In genomic region chr14:21494902-21495762, GRCh38 we compare ENCODE assay signal across 13 cellular contexts. TPM values are rescaled to one million over a fixed set of nuclear protein-coding genes. Genes with fewer than 3 reads are reported as not detected.
DNase-seq lines count a peak whose midpoint lies in the region; ATAC-seq and TF ChIP-seq lines count a peak whose summit lies in the region.
"Had no signal": no experiment of that assay in that cellular context is flagged by ENCODE, and none has a peak within 500 bp of the region (broad histone marks: within the 10 kb centered on the region; RNA-seq: fewer than 3 reads in every experiment).

No MANE protein-coding gene starts in this region.

- H3K4me2 ChIP-seq in trophoblast cell (ENCODE audit: low read length) = no peak overlapping the region

- H3K36me3 Mint-ChIP-seq in activated CD8-positive, alpha-beta T cell treated with anti-CD3 and anti-CD28 coated beads for 36 hours (ENCODE audit: low read depth) = peaks cover 47% of the 10 kb centered on the region
- H3K36me3 Mint-ChIP-seq in activated CD8-positive, alpha-beta T cell treated with anti-CD3 and anti-CD28 coated beads, Interleukin-2, amount 10 ng/mL, durations not matched to agents 7 days and 5 days (ENCODE audit: low read depth) = peaks cover 68% of the 10 kb centered on the region
- H3K36me3 Mint-ChIP-seq in endothelial cell (ENCODE audit: low read depth, unreplicated experiment) = peaks cover 46% of the 10 kb centered on the region

- H3K9me3 ChIP-seq in trophoblast cell (ENCODE audit: insufficient read depth, low read depth, low read length) = no peaks in the 10 kb centered on the region
- H3K9me3 ChIP-seq: vagina had no signal

- H3K79me2 ChIP-seq in trophoblast cell (ENCODE audit: control insufficient read depth, insufficient read depth, low read length, poor library complexity) = no peaks in the 10 kb centered on the region

- H2AK5ac ChIP-seq in trophoblast cell (ENCODE audit: low read length) = no peak overlapping the region

- TF ChIP-seq CTCF in activated CD8-positive, alpha-beta T cell treated with anti-CD3 and anti-CD28 coated beads for 36 hours (IDR thresholded peaks at IDR 0.05) = no peak
- TF ChIP-seq CTCF in NB4 (IDR thresholded peaks at IDR 0.05; ENCODE audit: low read depth, low read length) (no peak), endothelial cell (IDR thresholded peaks at IDR 0.05; ENCODE audit: unreplicated experiment) (no peak), omental fat pad (IDR thresholded peaks at IDR 0.05) (no peak), RWPE1 (conservative IDR thresholded peaks at IDR 0.05; ENCODE audit: low read depth) (no peak)

- H3K27ac ChIP-seq in trophoblast cell (ENCODE audit: low read depth, low read length) = no peak overlapping the region
- no peak overlapping the region; the same call in 1 of the 2 replicates for H3K27ac ChIP-seq in RWPE1
- H3K27ac ChIP-seq: vagina had no signal

- H3K4ac ChIP-seq in trophoblast cell (ENCODE audit: low read depth, low read length) = no peak overlapping the region

- H3K18ac ChIP-seq in trophoblast cell (ENCODE audit: low read length) = no peak overlapping the region

- H4K91ac ChIP-seq in trophoblast cell (ENCODE audit: low read depth, low read length) = no peak overlapping the region

- peak overlapping the region; percentile 63 for H3K9ac ChIP-seq in trophoblast cell (ENCODE audit: low read length)

- H3K79me1 ChIP-seq in trophoblast cell (ENCODE audit: low read length) = no peaks in the 10 kb centered on the region

- no peak for DNase-seq in activated CD8-positive, alpha-beta T cell treated with anti-CD3 and anti-CD28 coated beads for 36 hours
- no peak for DNase-seq in activated CD8-positive, alpha-beta T cell treated with anti-CD3 and anti-CD28 coated beads, Interleukin-2, amount 10 ng/mL, durations not matched to agents 7 days and 5 days
- peak; percentile 19 for DNase-seq in NB4 (ENCODE audit: low read depth)
- DNase-seq in endothelial cell (ENCODE audit: low spot score) = no peak
- peak in 1 of 2 donors; percentile 23 for DNase-seq in trophoblast cell
- DNase-seq in omental fat pad (ENCODE audit: low spot score) = no peak
- DNase-seq in cortex of kidney (lab: John Stamatoyannopoulos, UW) = no peak
- DNase-seq in RWPE1 (ENCODE audit: low spot score) = no peak
- DNase-seq: effector CD4-positive, alpha-beta T cell; KG1; stimulated activated CD8-positive, alpha-beta memory T cell treated with anti-CD3 and anti-CD28 coated beads, Interleukin-4, amount 100 ng/mL, for 48 hours had no signal

- H3K36me3 ChIP-seq in trophoblast cell (ENCODE audit: control insufficient read depth in 1 of 2, insufficient read depth in 2 of 2, low read length in 2 of 2) = peaks cover 39 to 53% of the 10 kb centered on the region in 2 experiments

- peak overlapping the region; percentile 64 for H3K27ac Mint-ChIP-seq in activated CD8-positive, alpha-beta T cell treated with anti-CD3 and anti-CD28 coated beads for 36 hours
- H3K27ac Mint-ChIP-seq in activated CD8-positive, alpha-beta T cell treated with anti-CD3 and anti-CD28 coated beads, Interleukin-2, amount 10 ng/mL, durations not matched to agents 7 days and 5 days = no peak overlapping the region
- peak overlapping the region; percentile 48 for H3K27ac Mint-ChIP-seq in endothelial cell (ENCODE audit: unreplicated experiment)

- no peak overlapping the region for H2BK12ac ChIP-seq in trophoblast cell (ENCODE audit: low read length)

- H3K4me3 Mint-ChIP-seq in activated CD8-positive, alpha-beta T cell treated with anti-CD3 and anti-CD28 coated beads for 36 hours = no peak overlapping the region
- H3K4me3 Mint-ChIP-seq in activated CD8-positive, alpha-beta T cell treated with anti-CD3 and anti-CD28 coated beads, Interleukin-2, amount 10 ng/mL, durations not matched to agents 7 days and 5 days = no peak overlapping the region
- H3K4me3 Mint-ChIP-seq in endothelial cell (ENCODE audit: unreplicated experiment) = no peak overlapping the region

- H3K27me3 ChIP-seq in trophoblast cell (ENCODE audit: insufficient read depth, low read length) = no peaks in the 10 kb centered on the region
- H3K27me3 ChIP-seq: vagina had no signal

- no peak overlapping the region for H2BK120ac ChIP-seq in trophoblast cell (ENCODE audit: insufficient read depth, low read length, poor library complexity)

- WGBS in trophoblast cell (ENCODE audit: extremely low coverage, insufficient coverage, insufficient read length) = no CpG with 5 or more reads among the region's 2 CpGs

- H3K23ac ChIP-seq in trophoblast cell (ENCODE audit: low read length) = no peak overlapping the region

- H2AFZ ChIP-seq in trophoblast cell (ENCODE audit: insufficient read depth, low read length, poor library complexity) = no peak overlapping the region

- H3K4me1 Mint-ChIP-seq in activated CD8-positive, alpha-beta T cell treated with anti-CD3 and anti-CD28 coated beads for 36 hours (ENCODE audit: low read depth) = peaks cover 15% of the 10 kb centered on the region
- peaks cover 13% of the 10 kb centered on the region for H3K4me1 Mint-ChIP-seq in activated CD8-positive, alpha-beta T cell treated with anti-CD3 and anti-CD28 coated beads, Interleukin-2, amount 10 ng/mL, durations not matched to agents 7 days and 5 days (ENCODE audit: low read depth)
- peaks cover 3% of the 10 kb centered on the region for H3K4me1 Mint-ChIP-seq in endothelial cell (ENCODE audit: unreplicated experiment)

- H3K14ac ChIP-seq in trophoblast cell (ENCODE audit: low read length) = no peak overlapping the region

- H4K12ac ChIP-seq in trophoblast cell (ENCODE audit: low read depth, low read length) = no peak overlapping the region

- no peaks in the 10 kb centered on the region for H3K27me3 Mint-ChIP-seq in activated CD8-positive, alpha-beta T cell treated with anti-CD3 and anti-CD28 coated beads for 36 hours
- no peaks in the 10 kb centered on the region for H3K27me3 Mint-ChIP-seq in activated CD8-positive, alpha-beta T cell treated with anti-CD3 and anti-CD28 coated beads, Interleukin-2, amount 10 ng/mL, durations not matched to agents 7 days and 5 days (ENCODE audit: low read depth)
- H3K27me3 Mint-ChIP-seq in endothelial cell (ENCODE audit: unreplicated experiment) = no peaks in the 10 kb centered on the region

- no peak for TF ChIP-seq POLR2A in NB4 (IDR thresholded peaks at IDR 0.05; ENCODE audit: extremely low read depth, insufficient read length)

- H3K4me3 ChIP-seq in NB4 (ENCODE audit: low read depth, low read length) (no peak overlapping the region), trophoblast cell (ENCODE audit: low read depth, low read length) (no peak overlapping the region)
- H3K4me3 ChIP-seq: vagina had no signal

- intact Hi-C loops in activated CD8-positive, alpha-beta T cell treated with anti-CD3 and anti-CD28 coated beads for 36 hours (cut with micrococcal nuclease) = no loop called here

- CTCF ChIA-PET in activated CD8-positive, alpha-beta T cell treated with anti-CD3 and anti-CD28 coated beads for 36 hours (lab: Charles Lee) = interaction anchor here (1.2 to 1.8 kb wide), 4 partner anchors 18 to 61 kb away, joined by 3 to 8 read pairs (median 6); partner anchors contain the start of genes CHD8, RAB2B and TOX4
- CTCF ChIA-PET in activated CD8-positive, alpha-beta T cell treated with anti-CD3 and anti-CD28 coated beads, Interleukin-2, amount 10 ng/mL, durations not matched to agents 7 days and 5 days (lab: Charles Lee) = interaction anchor here (0.6 to 1.6 kb wide), 6 partner anchors 13 to 1492 kb away, joined by 3 to 4 read pairs (median 3); partner anchors contain the start of genes METTL3 and TOX4
- CTCF ChIA-PET in RWPE1 (lab: Yijun Ruan, JAX) = interaction anchor here (0.5 to 0.6 kb wide), 2 partner anchors 14 to 43 kb away, joined by 3 read pairs; no protein-coding TSS in a partner anchor

- H4K8ac ChIP-seq in trophoblast cell (ENCODE audit: low read depth, low read length) = no peak overlapping the region

- H2BK5ac ChIP-seq in trophoblast cell (ENCODE audit: low read depth, low read length, poor library complexity) = no peak overlapping the region

- no peaks in the 10 kb centered on the region for H3K4me1 ChIP-seq in trophoblast cell (ENCODE audit: control insufficient read depth in 1 of 2, insufficient read depth in 2 of 2, low read length in 2 of 2)
- H3K4me1 ChIP-seq: vagina had no signal

- ATAC-seq in activated CD8-positive, alpha-beta T cell treated with anti-CD3 and anti-CD28 coated beads for 36 hours = no peak
- no peak for ATAC-seq in activated CD8-positive, alpha-beta T cell treated with anti-CD3 and anti-CD28 coated beads, Interleukin-2, amount 10 ng/mL, durations not matched to agents 7 days and 5 days
- no peak for ATAC-seq in omental fat pad (ENCODE audit: low FRiP score)
- ATAC-seq: HCT116 had no signal

- H3K9me3 Mint-ChIP-seq in activated CD8-positive, alpha-beta T cell treated with anti-CD3 and anti-CD28 coated beads for 36 hours = no peaks in the 10 kb centered on the region
- H3K9me3 Mint-ChIP-seq in activated CD8-positive, alpha-beta T cell treated with anti-CD3 and anti-CD28 coated beads, Interleukin-2, amount 10 ng/mL, durations not matched to agents 7 days and 5 days (ENCODE audit: insufficient read depth) = no peaks in the 10 kb centered on the region
- H3K9me3 Mint-ChIP-seq in endothelial cell (ENCODE audit: unreplicated experiment) = no peaks in the 10 kb centered on the region

- POLR2A ChIA-PET in activated CD8-positive, alpha-beta T cell treated with anti-CD3 and anti-CD28 coated beads for 36 hours (lab: Charles Lee) = interaction anchor here (0.7 to 1.0 kb wide), 2 partner anchors 15 to 31 kb away, joined by 3 read pairs; no protein-coding TSS in a partner anchor
- POLR2A ChIA-PET in activated CD8-positive, alpha-beta T cell treated with anti-CD3 and anti-CD28 coated beads, Interleukin-2, amount 10 ng/mL, durations not matched to agents 7 days and 5 days (lab: Charles Lee) = interaction anchor here (0.5 to 1.5 kb wide), 5 partner anchors 12 to 363 kb away, joined by 3 to 5 read pairs (median 4); partner anchors contain the start of genes METTL3, RAB2B and TOX4
- POLR2A ChIA-PET in RWPE1 (lab: Yijun Ruan, JAX; ENCODE audit: low non-redundant PET) = interaction anchor here (0.6 to 0.7 kb wide), 2 partner anchors 54 to 61 kb away, joined by 4 to 7 read pairs; no protein-coding TSS in a partner anchor

RNA-seq across cellular contexts. Expression of gene METTL3, which starts 16.0 kb away (rescaled TPM):
- 10 to 100 TPM; 66.7 to 70.8 TPM for total RNA-seq in activated CD8-positive, alpha-beta T cell treated with anti-CD3 and anti-CD28 coated beads for 36 hours
- 10 to 100 TPM; 68.3 to 70.8 TPM for total RNA-seq in activated CD8-positive, alpha-beta T cell treated with anti-CD3 and anti-CD28 coated beads, Interleukin-2, amount 10 ng/mL, durations not matched to agents 7 days and 5 days
- total RNA-seq in endothelial cell (ENCODE audit: unreplicated experiment) = 46.1 TPM
- 33.6 and 35.2 TPM in 2 replicates for polyA plus RNA-seq in trophoblast cell (2013)
- 10 to 100 TPM; 39.5 to 71.4 (median 47.4) TPM for total RNA-seq in omental fat pad

RNA-seq across cellular contexts. Expression of gene TOX4, which starts 18.1 kb away (rescaled TPM):
- 10 to 100 TPM; 65.2 to 65.8 TPM for total RNA-seq in activated CD8-positive, alpha-beta T cell treated with anti-CD3 and anti-CD28 coated beads for 36 hours
- total RNA-seq in activated CD8-positive, alpha-beta T cell treated with anti-CD3 and anti-CD28 coated beads, Interleukin-2, amount 10 ng/mL, durations not matched to agents 7 days and 5 days = 10 to 100 TPM; 66.2 to 71.1 TPM
- total RNA-seq in endothelial cell (ENCODE audit: unreplicated experiment) (70.8 TPM), omental fat pad (10 to 100 TPM; 37.8 to 79.6 (median 56.8) TPM)
- 74.2 and 74.3 TPM in 2 replicates for polyA plus RNA-seq in trophoblast cell (2013)

RNA-seq across cellular contexts. Expression of gene RAB2B, which starts 18.4 kb away (rescaled TPM):
- total RNA-seq in activated CD8-positive, alpha-beta T cell treated with anti-CD3 and anti-CD28 coated beads for 36 hours = 10 to 100 TPM; 18.2 to 19.8 TPM
- total RNA-seq in activated CD8-positive, alpha-beta T cell treated with anti-CD3 and anti-CD28 coated beads, Interleukin-2, amount 10 ng/mL, durations not matched to agents 7 days and 5 days = 10 to 100 TPM; 20.7 to 22.1 TPM
- total RNA-seq in endothelial cell (ENCODE audit: unreplicated experiment) = 25.0 TPM
- 24.2 and 24.9 TPM in 2 replicates for polyA plus RNA-seq in trophoblast cell (2013)
- total RNA-seq in omental fat pad = 10 to 100 TPM; 21.3 to 30.0 (median 25.6) TPM

RNA-seq across cellular contexts. Expression of gene SALL2, which starts 31.0 kb away (rescaled TPM):
- total RNA-seq in activated CD8-positive, alpha-beta T cell treated with anti-CD3 and anti-CD28 coated beads for 36 hours = 1 to 10 TPM; 2.9 to 3.5 TPM
- 1 to 10 TPM; 1.9 to 2.0 TPM for total RNA-seq in activated CD8-positive, alpha-beta T cell treated with anti-CD3 and anti-CD28 coated beads, Interleukin-2, amount 10 ng/mL, durations not matched to agents 7 days and 5 days
- total RNA-seq in endothelial cell (ENCODE audit: unreplicated experiment) = 38.4 TPM
- 10.9 and 11.6 TPM in 2 replicates for polyA plus RNA-seq in trophoblast cell (2013)
- total RNA-seq in omental fat pad = 1 to 10 TPM; 1.7 to 5.3 (median 3.9) TPM

RNA-seq across cellular contexts. Expression of gene CHD8, which starts 39.2 kb away (rescaled TPM):
- 10 to 100 TPM; 82.3 to 85.3 TPM for total RNA-seq in activated CD8-positive, alpha-beta T cell treated with anti-CD3 and anti-CD28 coated beads for 36 hours
- total RNA-seq in activated CD8-positive, alpha-beta T cell treated with anti-CD3 and anti-CD28 coated beads, Interleukin-2, amount 10 ng/mL, durations not matched to agents 7 days and 5 days = 100 to 1,000 TPM; 116 to 119 TPM
- total RNA-seq in endothelial cell (ENCODE audit: unreplicated experiment) (144 TPM), omental fat pad (10 to 100 TPM; 40.6 to 65.6 (median 54.7) TPM)
- 58.2 and 59.2 TPM in 2 replicates for polyA plus RNA-seq in trophoblast cell (2013)
